In genomic region chr2:134207589-134208209, GRCh38 we compare ENCODE assay signal across 8 cellular contexts. TPM values are rescaled to one million over a fixed set of nuclear protein-coding genes. Genes with fewer than 3 reads are reported as not detected.
DNase-seq lines count a peak whose midpoint lies in the region; ATAC-seq and TF ChIP-seq lines count a peak whose summit lies in the region.

No MANE protein-coding gene starts in this region.

- H3K9me3 ChIP-seq in MG63 (no peaks in the 10 kb centered on the region), colonic mucosa (no peaks in the 10 kb centered on the region), mesodermal cell (ENCODE audit: control insufficient read depth, low read length) (no peaks in the 10 kb centered on the region)

- intact Hi-C loops in colonic mucosa (cut with DNase I), result loop anchor here (5.0 kb wide), 1 partner anchor 90 kb away; no protein-coding TSS in a partner anchor

- peak; percentile 60 for ATAC-seq in GM21528 (IDR thresholded peaks at IDR 0.05; ENCODE audit: low FRiP score, unreplicated experiment)
- peak; percentile 87 for ATAC-seq in stimulated activated naive CD8-positive, alpha-beta T cell treated with anti-CD3 and anti-CD28 coated beads, Interleukin-15, Interleukin-2, amounts not matched to agents 100 U/mL and 50 U/mL, for 24 hours

- H3K36me3 ChIP-seq in MG63 (no peaks in the 10 kb centered on the region), colonic mucosa (no peaks in the 10 kb centered on the region), mesodermal cell (ENCODE audit: control insufficient read depth, insufficient read depth, low read length) (no peaks in the 10 kb centered on the region)

- WGBS in mesodermal cell (ENCODE audit: insufficient coverage in 2 of 2), 2 experiments, result 49 to 89% methylated on average over 2 to 3 of the region's 5 CpGs

- no peak overlapping the region for H3K9ac ChIP-seq in colonic mucosa (ENCODE audit: low read depth in 2 of 2, low read length in 2 of 2)

- DNase-seq in DMS 273 treated with DMSO at 0.1 percent for 48 hours (lab: John Stamatoyannopoulos, UW) (peak; percentile 35), MG63 (peak; percentile 45), colonic mucosa (peak; percentile 71), middle frontal gyrus (ENCODE audit: extremely low spot score, low spot score) (no peak)
- peak; percentile 44 for DNase-seq in activated CD4-positive, CD25-positive, alpha-beta regulatory T cell treated with anti-CD3 and anti-CD28 coated beads, Interleukin-2, amount 50 U/mL, for 72 hours
- DNase-seq in stimulated activated naive CD8-positive, alpha-beta T cell treated with anti-CD3 and anti-CD28 coated beads, Interleukin-15, Interleukin-2, amounts not matched to agents 100 U/mL and 50 U/mL, for 24 hours, result peak; percentile 67

- H3K27me3 ChIP-seq in MG63 (no peaks in the 10 kb centered on the region), colonic mucosa (no peaks in the 10 kb centered on the region)

- H3K4me1 ChIP-seq in colonic mucosa (no peaks in the 10 kb centered on the region), mesodermal cell (ENCODE audit: control insufficient read depth, insufficient read depth, low read length, poor library complexity, severe bottlenecking) (peaks cover 25% of the 10 kb centered on the region)

- H3K4me3 ChIP-seq in MG63 (no peak overlapping the region), colonic mucosa (no peak overlapping the region), mesodermal cell (ENCODE audit: extremely low read depth, insufficient read depth, low read length, poor library complexity, severe bottlenecking) (no peak overlapping the region)

- peak; percentile 64 for TF ChIP-seq CTCF in colonic mucosa (IDR thresholded peaks at IDR 0.05)

- H3K27ac ChIP-seq in colonic mucosa (no peak overlapping the region), mesodermal cell (ENCODE audit: low read depth, low read length, severe bottlenecking) (peak overlapping the region; percentile 8)

RNA-seq across cellular contexts. Expression of gene MGAT5, which starts 46.2 kb away (rescaled TPM):
- total RNA-seq in MG63 (2014; rRNA removed; shearing (Covaris generic); ENCODE audit: low replicate concordance), result 7.8 and 11.5 TPM in 2 replicates
- 10 to 100 TPM; 61.7 to 63.2 TPM for total RNA-seq in colonic mucosa
- polyA plus RNA-seq in mesodermal cell (2013, experiment 1 of 2), result 28.1 TPM
- polyA plus RNA-seq in mesodermal cell (2013, experiment 2 of 2), result 22.9 TPM
